9 cellular contexts compared by ENCODE assay signal in the genomic region with DNA sequence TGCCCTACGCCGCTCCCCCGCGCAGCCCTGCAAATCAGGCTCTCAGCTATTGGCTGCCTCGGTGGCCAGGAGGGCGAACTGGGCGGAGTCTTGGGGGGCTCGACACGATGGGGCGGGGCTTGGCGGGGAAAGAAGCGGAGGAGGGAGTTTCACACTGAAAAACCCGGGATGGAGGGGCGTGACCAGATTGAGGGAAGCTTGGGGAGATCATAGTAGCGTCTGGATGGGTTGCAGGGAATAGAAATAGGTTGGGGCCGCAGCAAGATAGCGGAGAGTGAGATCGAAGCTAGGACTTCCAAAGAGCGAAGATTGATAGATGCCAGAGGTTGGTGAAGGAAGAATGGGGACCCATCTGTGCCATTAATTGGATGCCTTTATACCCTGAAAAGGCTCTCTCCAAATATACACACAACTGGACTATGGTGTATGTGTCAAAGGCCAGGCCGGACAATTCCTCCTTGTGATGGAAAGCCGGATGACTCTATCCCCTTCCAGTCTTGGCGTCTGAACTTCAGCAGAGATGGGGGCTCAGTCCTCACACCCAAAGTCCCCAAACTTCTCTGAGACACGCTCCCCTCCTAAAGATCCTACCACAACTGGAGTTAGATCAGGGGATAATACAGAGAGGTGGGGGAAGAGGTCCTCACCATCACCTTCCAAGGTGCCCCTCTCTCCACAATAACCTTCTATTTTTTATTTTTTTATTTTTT. TPM values are rescaled to one million over a fixed set of nuclear protein-coding genes. Genes with fewer than 3 reads are reported as not detected.
DNase-seq lines count a peak whose midpoint lies in the region; ATAC-seq, FAIRE-seq and TF ChIP-seq lines count a peak whose summit lies in the region.
"Had no signal": no experiment of that assay in that cellular context is flagged by ENCODE, and none has a peak within 500 bp of the region (broad histone marks: within the 10 kb centered on the region; RNA-seq: fewer than 3 reads in every experiment).

No MANE protein-coding gene starts in this region.

- H3K36me3 ChIP-seq in gastroesophageal sphincter (no peaks in the 10 kb centered on the region), pancreas (no peaks in the 10 kb centered on the region)

- H3K4me3 ChIP-seq in gastroesophageal sphincter (peak overlapping the region; percentile 15 to 54), pancreas (peak overlapping the region in 1 of 4 donors; percentile 34)

- FAIRE-seq in pancreas (lab: Jason Lieb, UNC) = no peak
- FAIRE-seq: islet of Langerhans had no signal

- intact Hi-C loops in pancreas (cut with DNase I) = no loop called here

- no peak for TF ChIP-seq POLR2A in gastroesophageal sphincter (IDR thresholded peaks at IDR 0.05)

- no peak overlapping the region for H3K27ac ChIP-seq in gastroesophageal sphincter
- H3K27ac ChIP-seq in pancreas = no peak overlapping the region

- peak overlapping the region; percentile 75 for H3K4me3 Mint-ChIP-seq in activated T-helper 17 cell treated with anti-CD3 and anti-CD28 coated beads, Interleukin-2, amount 50 U/mL, for 72 hours

- H3K9me3 Mint-ChIP-seq in activated T-helper 17 cell treated with anti-CD3 and anti-CD28 coated beads, Interleukin-2, amount 50 U/mL, for 72 hours = no peaks in the 10 kb centered on the region

- H3K4me1 ChIP-seq in gastroesophageal sphincter = peaks cover 0 to 23% (median 18%) of the 10 kb centered on the region in 3 donors
- peaks cover 0 to 7% (median 3%) of the 10 kb centered on the region in 3 donors for H3K4me1 ChIP-seq in pancreas

- no peak for TF ChIP-seq CTCF in gastroesophageal sphincter (IDR thresholded peaks at IDR 0.05)
- no peak for TF ChIP-seq CTCF in pancreas (IDR thresholded peaks at IDR 0.05)

- DNase-seq in DMS 273 treated with DMSO at 0.1 percent for 48 hours (lab: John Stamatoyannopoulos, UW) (peak; percentile 39), NCI-H2196 (lab: John Stamatoyannopoulos, UW; ENCODE audit: unreplicated experiment) (peak; percentile 38), pancreas (no peak), HPDE6-E6E7 (ENCODE audit: extremely low spot score) (no peak), kidney tubule cell (ENCODE audit: low spot score) (no peak)

- 12 to 18% methylated on average over 7 to 13 of the region's 23 CpGs for WGBS in gastroesophageal sphincter (ENCODE audit: low coverage in 1 of 2), 2 donors
- WGBS in pancreas, 2 donors = 17% methylated on average over 23 of the region's 23 CpGs

- H3K36me3 Mint-ChIP-seq in activated T-helper 17 cell treated with anti-CD3 and anti-CD28 coated beads, Interleukin-2, amount 50 U/mL, for 72 hours (ENCODE audit: low read depth) = peaks cover 5% of the 10 kb centered on the region

- no peaks in the 10 kb centered on the region for H3K9me3 ChIP-seq in gastroesophageal sphincter
- H3K9me3 ChIP-seq in pancreas = no peaks in the 10 kb centered on the region

- H3K27ac Mint-ChIP-seq in activated T-helper 17 cell treated with anti-CD3 and anti-CD28 coated beads, Interleukin-2, amount 50 U/mL, for 72 hours = no peak overlapping the region

- TF ChIP-seq EP300 in gastroesophageal sphincter (IDR thresholded peaks at IDR 0.05) = no peak

- ATAC-seq in activated T-helper 17 cell treated with anti-CD3 and anti-CD28 coated beads, Interleukin-2, amount 50 U/mL, for 72 hours (replicated peaks) = peak; percentile 48
- peak; percentile 68 for ATAC-seq in gastroesophageal sphincter
- ATAC-seq in pancreas = peak in 3 of 4 donors; percentile 38 to 74 (median 58)
- no peak for ATAC-seq in HG03095 (IDR thresholded peaks at IDR 0.05; ENCODE audit: unreplicated experiment)

- peaks cover 5% of the 10 kb centered on the region for H3K4me1 Mint-ChIP-seq in activated T-helper 17 cell treated with anti-CD3 and anti-CD28 coated beads, Interleukin-2, amount 50 U/mL, for 72 hours

- H3K27me3 ChIP-seq in gastroesophageal sphincter (peaks cover 77% of the 10 kb centered on the region), pancreas (peaks cover 0 to 12% (median 4%) of the 10 kb centered on the region in 4 donors)

- peaks cover 32% of the 10 kb centered on the region for H3K27me3 Mint-ChIP-seq in activated T-helper 17 cell treated with anti-CD3 and anti-CD28 coated beads, Interleukin-2, amount 50 U/mL, for 72 hours

RNA-seq across cellular contexts. Expression of a gene that starts 0.4 kb away (rescaled TPM):
- not detected for total RNA-seq in activated T-helper 17 cell treated with anti-CD3 and anti-CD28 coated beads, Interleukin-2, amount 50 U/mL, for 72 hours
- total RNA-seq in gastroesophageal sphincter = under 1 TPM in 2 of 4 donors, not detected in 2; 0.13 to 0.57 TPM
- under 1 TPM in 3 of 6 donors, not detected in 3; 0.08 to 0.12 (median 0.09) TPM for total RNA-seq in pancreas
- polyA plus RNA-seq in pancreas = under 1 TPM; 0.07 to 0.11 TPM

RNA-seq across cellular contexts. Expression of a gene that starts 26.0 kb away (rescaled TPM):
- total RNA-seq in activated T-helper 17 cell treated with anti-CD3 and anti-CD28 coated beads, Interleukin-2, amount 50 U/mL, for 72 hours = 1,000 to 10,000 TPM; 2,432 to 2,485 TPM
- total RNA-seq in gastroesophageal sphincter (1,000 to 10,000 TPM; 1,562 to 3,160 (median 2,477) TPM), pancreas (1,000 to 10,000 TPM in 3 of 6 donors, 100 to 1,000 TPM in 3; 925 to 1,465 (median 1,055) TPM)
- polyA plus RNA-seq in pancreas = 1,000 to 10,000 TPM; 1,688 to 1,714 TPM

RNA-seq across cellular contexts. Expression of a gene that starts 28.7 kb away (rescaled TPM):
- 10 to 100 TPM; 22.6 to 24.2 TPM for total RNA-seq in activated T-helper 17 cell treated with anti-CD3 and anti-CD28 coated beads, Interleukin-2, amount 50 U/mL, for 72 hours
- total RNA-seq in gastroesophageal sphincter = 1 to 10 TPM; 3.6 to 7.9 (median 5.9) TPM
- total RNA-seq in pancreas = 1 to 10 TPM; 1.8 to 3.3 (median 2.4) TPM
- 1 to 10 TPM; 6.5 to 6.8 TPM for polyA plus RNA-seq in pancreas

Comparison
In these comparisons a context has a peak if more than half of its experiments do, and no peak if none do; other contexts are left out.
1. DNase-seq: peak in DMS 273 treated with DMSO at 0.1 percent for 48 hours (single experiment) and NCI-H2196 (single experiment); none in pancreas (0 of 6), HPDE6-E6E7 (single experiment) and kidney tubule cell (single experiment).